8 cellular contexts compared by ENCODE assay signal in the genomic region with DNA sequence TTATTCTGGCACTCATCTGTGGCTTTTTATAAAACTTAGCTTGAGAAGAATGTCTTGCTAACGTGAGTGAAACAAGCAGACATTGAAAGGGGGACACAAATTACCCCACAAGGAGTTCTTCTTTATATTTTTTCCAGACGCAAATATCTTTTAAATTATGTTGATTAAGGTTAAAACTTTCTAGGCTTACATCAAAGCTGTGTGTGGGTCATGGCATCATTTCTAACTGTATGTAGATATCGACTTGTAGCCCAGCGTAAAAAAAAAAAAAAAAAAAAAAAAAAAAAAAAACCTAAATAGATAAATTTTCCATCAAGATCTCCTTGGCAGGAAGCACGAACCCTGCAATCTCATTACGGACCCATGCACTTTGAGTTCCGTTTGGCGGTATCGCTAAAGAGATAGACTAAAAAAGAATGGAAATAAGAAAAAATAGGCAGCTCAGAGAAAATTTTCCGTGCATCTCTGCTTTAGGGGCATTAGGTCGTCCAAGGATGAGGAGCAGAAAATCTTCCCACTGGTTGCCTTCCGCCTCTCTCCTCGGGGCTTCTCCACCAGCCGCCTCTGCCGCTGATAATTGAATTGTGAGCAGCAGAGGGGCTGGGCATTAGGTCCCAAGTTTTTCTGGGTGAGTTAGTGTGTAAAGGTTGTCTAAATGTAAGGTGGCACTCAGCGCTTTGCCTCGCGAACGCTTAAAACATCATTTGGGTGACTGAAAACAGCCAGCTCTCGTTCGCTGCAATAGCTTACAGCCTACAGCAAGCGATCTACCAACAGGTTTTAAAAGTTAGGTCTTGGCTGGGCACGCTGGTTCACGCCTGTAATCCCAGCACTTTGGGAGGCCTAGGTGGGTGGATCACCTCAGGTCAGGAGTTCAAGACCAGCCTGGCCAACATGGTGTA.
A peak's percentile ranks its signal among the peaks of the same experiment; 100 is the strongest.
DNase-seq lines count a peak whose midpoint lies in the region; TF ChIP-seq lines count a peak whose summit lies in the region.

No MANE protein-coding gene starts in this region.

- DNase-seq in ELR (ENCODE audit: low read depth) (peak; percentile 32), osteoblast (ENCODE audit: insufficient read length, low spot score, missing footprints) (peak; percentile 67), 8988T (no peak), midbrain (lab: John Stamatoyannopoulos, UW) (no peak), mucosa of gallbladder (ENCODE audit: low spot score) (no peak)
- no peak for DNase-seq in effector CD8-positive, alpha-beta T cell (lab: John Stamatoyannopoulos, UW)

- H4K20me1 ChIP-seq in OCI-LY3 (ENCODE audit: insufficient read depth, low read length) (no peaks in the 10 kb centered on the region), osteoblast (ENCODE audit: insufficient read depth, low read length) (no peaks in the 10 kb centered on the region)

- H3K9ac ChIP-seq in OCI-LY3 (ENCODE audit: low read length) (no peak overlapping the region), duodenal mucosa (ENCODE audit: low read depth in 1 of 2, low read length in 2 of 2) (no peak overlapping the region)

- H3K79me2 ChIP-seq in OCI-LY3 (ENCODE audit: low read length) (no peaks in the 10 kb centered on the region), osteoblast (ENCODE audit: insufficient read depth, low read length) (no peaks in the 10 kb centered on the region)

- H3K36me3 ChIP-seq in OCI-LY3 (replicated peaks; ENCODE audit: low read depth, low read length) (no peaks in the 10 kb centered on the region), duodenal mucosa (ENCODE audit: control insufficient read depth in 1 of 2, insufficient read depth in 2 of 2, low read length in 2 of 2) (no peaks in the 10 kb centered on the region), osteoblast (ENCODE audit: insufficient read depth, low read length) (no peaks in the 10 kb centered on the region)

- TF ChIP-seq CTCF in OCI-LY3 (IDR thresholded peaks at IDR 0.05; ENCODE audit: low read depth, low read length), result no peak
- no peak for TF ChIP-seq CTCF in osteoblast (IDR thresholded peaks at IDR 0.05; ENCODE audit: extremely low read depth, low read depth, low read length)

- H3K9me3 ChIP-seq in OCI-LY3 (ENCODE audit: insufficient read depth, low read length), result no peaks in the 10 kb centered on the region
- H3K9me3 ChIP-seq in duodenal mucosa (ENCODE audit: control insufficient read depth in 1 of 2, low read length in 2 of 2), result no peaks in the 10 kb centered on the region
- no peaks in the 10 kb centered on the region for H3K9me3 ChIP-seq in osteoblast (ENCODE audit: low read depth, low read length)

- H3K27me3 ChIP-seq in OCI-LY3 (ENCODE audit: low read depth, low read length) (no peaks in the 10 kb centered on the region), duodenal mucosa (ENCODE audit: control insufficient read depth in 1 of 2, insufficient read depth in 2 of 2, low read length in 2 of 2) (peaks cover 23 to 38% of the 10 kb centered on the region in 2 donors), osteoblast (ENCODE audit: insufficient read depth, low read length) (peaks cover 30% of the 10 kb centered on the region)

- no peak overlapping the region for H3K27ac ChIP-seq in OCI-LY3 (ENCODE audit: low read length)
- H3K27ac ChIP-seq in duodenal mucosa (ENCODE audit: low read depth, low read length), result no peak overlapping the region
- no peak overlapping the region for H3K27ac ChIP-seq in osteoblast (ENCODE audit: low read depth, low read length)

- H2AFZ ChIP-seq in OCI-LY3 (ENCODE audit: low read depth, low read length), result no peak overlapping the region
- peak overlapping the region; percentile 74 for H2AFZ ChIP-seq in osteoblast (ENCODE audit: low read length)

- H3K4me3 ChIP-seq in OCI-LY3 (ENCODE audit: low read length) (peak overlapping the region; percentile 99), duodenal mucosa (ENCODE audit: low read depth in 1 of 2, low read length in 2 of 2) (peak overlapping the region; percentile 71 to 77), osteoblast (ENCODE audit: insufficient read depth, low read length) (peak overlapping the region; percentile 77)

- peak overlapping the region; percentile 96 for H3K4me2 ChIP-seq in OCI-LY3 (ENCODE audit: low read length)
- peak overlapping the region; percentile 93 for H3K4me2 ChIP-seq in osteoblast (ENCODE audit: insufficient read depth, low read length)

- H3K4me1 ChIP-seq in OCI-LY3 (ENCODE audit: low read length) (peaks cover 17% of the 10 kb centered on the region; the same call in 1 of the 2 replicates), duodenal mucosa (ENCODE audit: control insufficient read depth in 1 of 2, insufficient read depth in 2 of 2, low read length in 2 of 2) (no peaks in the 10 kb centered on the region), osteoblast (ENCODE audit: insufficient read depth, low read length) (peaks cover 5% of the 10 kb centered on the region)

Comparison
In these comparisons a context has a peak if more than half of its experiments do, and no peak if none do; other contexts are left out.
1. DNase-seq: peak in ELR (single experiment) and osteoblast (single experiment); none in 8988T (single experiment), effector CD8-positive, alpha-beta T cell (single experiment), midbrain (single experiment) and mucosa of gallbladder (single experiment).
2. Peak in every context shown above with its lines, with median percentiles within 50 percentile points of each other: H3K4me3 ChIP-seq.